18 cellular contexts compared by ENCODE assay signal in the genomic region with DNA sequence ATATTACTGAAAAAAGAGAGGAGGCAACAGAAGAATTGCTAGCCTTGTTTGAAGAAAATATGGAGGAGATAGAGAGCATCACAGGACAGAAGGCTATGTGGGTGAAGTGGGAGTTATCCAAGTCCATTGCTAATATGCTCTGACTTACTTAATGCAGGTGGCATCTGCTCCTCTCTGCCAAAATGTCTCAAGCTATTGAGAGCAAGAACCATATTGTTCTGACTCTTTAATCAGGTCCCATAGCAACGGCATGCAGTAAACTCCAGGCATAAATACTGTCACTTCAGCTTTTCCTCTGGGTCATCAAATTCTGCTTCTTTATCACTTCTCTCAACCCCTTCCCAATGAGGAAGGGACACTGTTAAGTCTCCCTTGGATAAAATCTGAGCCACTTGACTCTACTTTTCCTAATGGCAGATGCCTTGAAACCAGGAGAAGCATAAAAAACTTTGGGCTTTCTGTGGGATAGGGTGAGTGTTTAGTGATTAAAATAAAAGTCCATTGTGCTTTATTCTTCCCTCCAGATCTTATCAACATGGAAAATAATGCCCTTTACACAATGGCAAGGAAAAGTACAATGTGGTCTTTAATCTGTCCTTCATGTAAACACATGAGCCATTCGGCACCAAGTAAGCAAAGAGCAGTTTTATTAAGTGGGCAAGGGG.
DNase-seq lines count a peak whose midpoint lies in the region; ATAC-seq and TF ChIP-seq lines count a peak whose summit lies in the region.
"Had no signal": no experiment of that assay in that cellular context is flagged by ENCODE, and none has a peak within 500 bp of the region (broad histone marks: within the 10 kb centered on the region; RNA-seq: fewer than 3 reads in every experiment).

No MANE protein-coding gene starts in this region.

- H4K20me1 ChIP-seq in Loucy (ENCODE audit: insufficient read depth, low read length, poor library complexity, severe bottlenecking) = no peaks in the 10 kb centered on the region

- no peak for TF ChIP-seq CTCF in Loucy (conservative IDR thresholded peaks at IDR 0.05; ENCODE audit: low read length)
- no peak for TF ChIP-seq CTCF in ascending aorta (IDR thresholded peaks at IDR 0.05)
- TF ChIP-seq CTCF in fibroblast of the aortic adventitia (IDR thresholded peaks at IDR 0.05; ENCODE audit: insufficient read depth, low read length) = no peak

- 0 out of 2 replicates have a peak overlapping the region, but pooled peaks have one; percentile 13 for H2AFZ ChIP-seq in Loucy (ENCODE audit: low read length)
- H2AFZ ChIP-seq: GM23338 had no signal

- H3K4me3 ChIP-seq in Loucy (ENCODE audit: low read length, poor library complexity, severe bottlenecking) (peak overlapping the region; percentile 7), ascending aorta (no peak overlapping the region), fibroblast of the aortic adventitia (ENCODE audit: low read depth, low read length) (no peak overlapping the region), skeletal muscle satellite cell (ENCODE audit: low read length) (no peak overlapping the region)
- H3K4me3 ChIP-seq: coronary artery, GM23338, skin epidermis, thoracic aorta had no signal

- DNase-seq in ascending aorta (ENCODE audit: low spot score in 2 of 2) (no peak), fibroblast of the aortic adventitia (ENCODE audit: low read depth) (peak; percentile 69), DMS114 treated with DMSO at 0.1 percent for 48 hours (lab: John Stamatoyannopoulos, UW; ENCODE audit: unreplicated experiment) (no peak), DMS53 treated with DMSO at 0.1 percent for 48 hours (lab: John Stamatoyannopoulos, UW; ENCODE audit: unreplicated experiment) (no peak)
- DNase-seq: activated CD4-positive, alpha-beta T cell treated with anti-CD3 and anti-CD28 coated beads for 36 hours; activated CD8-positive, alpha-beta memory T cell treated with anti-CD3 and anti-CD28 coated beads, Interleukin-2, amount 50 U/mL, for 48 hours; activated gamma-delta T cell treated with Interleukin-2 at 50 U/mL for 16 hours; amygdala; NCI-H2029 treated with DMSO at 0.1 percent for 48 hours; NCI-H510A treated with DMSO at 0.1 percent for 48 hours; T-helper 9 cell had no signal

- H3K79me2 ChIP-seq in Loucy (ENCODE audit: insufficient read depth, low read length) = no peaks in the 10 kb centered on the region

- H3K4me1 ChIP-seq in Loucy (ENCODE audit: insufficient read depth, low read length, poor library complexity, severe bottlenecking) = peaks cover 16% of the 10 kb centered on the region
- peaks cover 0 to 11% of the 10 kb centered on the region in 2 donors for H3K4me1 ChIP-seq in ascending aorta
- peaks cover 19% of the 10 kb centered on the region for H3K4me1 ChIP-seq in skeletal muscle satellite cell (ENCODE audit: control insufficient read depth, insufficient read depth, low read length)

- no peaks in the 10 kb centered on the region for H3K36me3 ChIP-seq in Loucy (ENCODE audit: insufficient read depth, low read length)
- no peaks in the 10 kb centered on the region for H3K36me3 ChIP-seq in ascending aorta
- H3K36me3 ChIP-seq in skeletal muscle satellite cell (ENCODE audit: insufficient read depth, low read length) = no peaks in the 10 kb centered on the region
- H3K36me3 ChIP-seq: thoracic aorta had no signal

- H3K4me2 ChIP-seq in Loucy (ENCODE audit: low read depth, low read length, poor library complexity, severe bottlenecking) (peak overlapping the region; percentile 54), skeletal muscle satellite cell (ENCODE audit: low read length) (no peak overlapping the region)
- H3K4me2 ChIP-seq: GM23338 had no signal

- H3K9me3 ChIP-seq in Loucy (ENCODE audit: insufficient read depth, low read depth, low read length) (no peaks in the 10 kb centered on the region), ascending aorta (no peaks in the 10 kb centered on the region), skeletal muscle satellite cell (replicated peaks; ENCODE audit: low read length) (no peaks in the 10 kb centered on the region)
- H3K9me3 ChIP-seq: thoracic aorta had no signal

- intact Hi-C loops in ascending aorta (cut with DNase I) = no loop called here

- no peaks in the 10 kb centered on the region for H3K27me3 ChIP-seq in Loucy (ENCODE audit: insufficient read depth, low read length, poor library complexity, severe bottlenecking)
- H3K27me3 ChIP-seq in ascending aorta = no peaks in the 10 kb centered on the region
- no peaks in the 10 kb centered on the region for H3K27me3 ChIP-seq in skeletal muscle satellite cell (ENCODE audit: control insufficient read depth, insufficient read depth, low read length)

- no peaks in the 10 kb centered on the region for H3F3A ChIP-seq in Loucy (ENCODE audit: low read depth)

- H3K27ac ChIP-seq in ascending aorta = peak overlapping the region; percentile 3 to 18
- H3K27ac ChIP-seq: coronary artery had no signal

- H3K9me2 ChIP-seq in Loucy (replicated peaks; ENCODE audit: low read depth, low read length) = no peaks in the 10 kb centered on the region

- ATAC-seq in HG02588 (IDR thresholded peaks at IDR 0.05; ENCODE audit: unreplicated experiment) = no peak
- ATAC-seq: activated CD4-positive, alpha-beta T cell treated with anti-CD3 and anti-CD28 coated beads for 36 hours; GM23338 had no signal

- H3K9ac ChIP-seq in Loucy (ENCODE audit: low read depth, low read length, poor library complexity, severe bottlenecking) (peak overlapping the region; percentile 8), skeletal muscle satellite cell (ENCODE audit: low read depth, low read length) (peak overlapping the region; percentile 18)
